1 cellular context compared by ENCODE assay signal in genomic region chr20:45934587-45935415, GRCh38.
TF ChIP-seq lines count a peak whose summit lies in the region.

Gene PCIF1, plus strand, starts transcription at chr20:45934683. Its CDS starts 4,317 bp downstream, at chr20:45939000.

TF ChIP-seq in K562, 482 proteins besides CTCF, POLR2A, EP300 and RAD21 (continued from another document and continues in another):
- no peak; the same call in 1 of the 2 replicates for TF ChIP-seq ZNF592 (IDR thresholded peaks at IDR 0.05)
- TF ChIP-seq CBX3 (IDR thresholded peaks at IDR 0.05; ENCODE audit: borderline replicate concordance in 1 of 2, low read length in 2 of 2) = no peak; a peak in 1 of 3 replicates
- TF ChIP-seq ZNF408 (CRISPR knock-in tag; IDR thresholded peaks at IDR 0.05; ENCODE audit: low read depth) = no peak
- no peak for TF ChIP-seq DACH1 (IDR thresholded peaks at IDR 0.05; ENCODE audit: partially characterized antibody)
- peak; percentile 88 for TF ChIP-seq ZFX (CRISPR knock-in tag; IDR thresholded peaks at IDR 0.05)
- no peak for TF ChIP-seq ZBTB26 (CRISPR knock-in tag; IDR thresholded peaks at IDR 0.05)
- no peak for TF ChIP-seq E2F4 (CRISPR knock-in tag; IDR thresholded peaks at IDR 0.05; ENCODE audit: low read depth)
- TF ChIP-seq RFX5 (IDR thresholded peaks at IDR 0.05; ENCODE audit: low read depth, low read length) = no peak
- TF ChIP-seq NR1H2 (CRISPR knock-in tag; IDR thresholded peaks at IDR 0.05) = peak; percentile 91; the same call in 1 of the 2 replicates
- no peak for TF ChIP-seq THRAP3 (IDR thresholded peaks at IDR 0.05; ENCODE audit: borderline replicate concordance)
- TF ChIP-seq ZKSCAN1 (IDR thresholded peaks at IDR 0.05; ENCODE audit: low read depth, low read length) = no peak
- no peak for TF ChIP-seq HMBOX1 (IDR thresholded peaks at IDR 0.05)
- peak; percentile 49; the same call in 1 of the 2 replicates for TF ChIP-seq KAT8 (IDR thresholded peaks at IDR 0.05; ENCODE audit: low read depth)
- TF ChIP-seq CBX2 (IDR thresholded peaks at IDR 0.05; ENCODE audit: insufficient read depth, low read length, poor library complexity, severe bottlenecking) = no peak
- no peak for TF ChIP-seq STAG1 (CRISPR knock-in tag; IDR thresholded peaks at IDR 0.05; ENCODE audit: borderline replicate concordance)
- no peak for TF ChIP-seq BMI1 (IDR thresholded peaks at IDR 0.05; ENCODE audit: low read length)
- peak; percentile 12; the same call in 1 of the 2 replicates for TF ChIP-seq CHCHD3 (CRISPR knock-in tag; IDR thresholded peaks at IDR 0.05)
- 0 out of 2 replicates have a peak, but pooled peaks have one; percentile 31 for TF ChIP-seq ETV1 (tag; conservative IDR thresholded peaks at IDR 0.05; ENCODE audit: low read depth)
- TF ChIP-seq MECOM (CRISPR knock-in tag; IDR thresholded peaks at IDR 0.05) = no peak
- no peak for TF ChIP-seq ZBTB12 (CRISPR knock-in tag; IDR thresholded peaks at IDR 0.05)
- TF ChIP-seq EHMT2 (IDR thresholded peaks at IDR 0.05) = no peak
- TF ChIP-seq FOSL1 (tag; conservative IDR thresholded peaks at IDR 0.05) = no peak
- TF ChIP-seq TFE3 (CRISPR knock-in tag; IDR thresholded peaks at IDR 0.05) = no peak
- no peak for TF ChIP-seq PHTF2 (CRISPR knock-in tag; IDR thresholded peaks at IDR 0.05)
- 0 out of 2 replicates have a peak, but pooled peaks have one; percentile 78 for TF ChIP-seq ZNF24 (IDR thresholded peaks at IDR 0.05)
- no peak for TF ChIP-seq ZBTB40 (IDR thresholded peaks at IDR 0.05)
- no peak for TF ChIP-seq ZBTB40 (CRISPR knock-in tag; IDR thresholded peaks at IDR 0.05)
- TF ChIP-seq ZNF282 (CRISPR knock-in tag; IDR thresholded peaks at IDR 0.05) = peak; percentile 57; the same call in 1 of the 2 replicates
- no peak for TF ChIP-seq ZNF780A (CRISPR knock-in tag; IDR thresholded peaks at IDR 0.05)
- no peak for TF ChIP-seq ZNF274 (IDR thresholded peaks at IDR 0.05; ENCODE audit: borderline replicate concordance, low read depth, low read length)
- TF ChIP-seq MAFG (tag; conservative IDR thresholded peaks at IDR 0.05) = no peak
- TF ChIP-seq HDAC3 (IDR thresholded peaks at IDR 0.05; ENCODE audit: borderline replicate concordance, partially characterized antibody) = no peak
- TF ChIP-seq ZNF184 (CRISPR knock-in tag; IDR thresholded peaks at IDR 0.05) = no peak
- peak; percentile 86 for TF ChIP-seq CCNT2 (IDR thresholded peaks at IDR 0.05; ENCODE audit: borderline replicate concordance, extremely low read depth, insufficient read length, low read depth, low read length)
- no peak for TF ChIP-seq ZNF253 (CRISPR knock-in tag; conservative IDR thresholded peaks at IDR 0.05)
- TF ChIP-seq SRSF1 (IDR thresholded peaks at IDR 0.05; ENCODE audit: low read depth, low read length) = no peak
- TF ChIP-seq MED1 (CRISPR knock-in tag; IDR thresholded peaks at IDR 0.05; ENCODE audit: borderline replicate concordance) = no peak
- TF ChIP-seq EZH2 (IDR thresholded peaks at IDR 0.05; ENCODE audit: borderline replicate concordance, low read depth, low read length) = no peak
- TF ChIP-seq PBX2 (CRISPR knock-in tag; IDR thresholded peaks at IDR 0.05; ENCODE audit: low read depth) = no peak
- no peak for TF ChIP-seq PBX2 (tag; conservative IDR thresholded peaks at IDR 0.05; ENCODE audit: low read depth)
